In genomic region chr6:157556671-157557430, GRCh38 we compare ENCODE assay signal across 12 cellular contexts.
A peak's percentile ranks its signal among the peaks of the same experiment; 100 is the strongest.
DNase-seq lines count a peak whose midpoint lies in the region; ATAC-seq, FAIRE-seq and TF ChIP-seq lines count a peak whose summit lies in the region.
"Had no signal": no experiment of that assay in that cellular context is flagged by ENCODE, and none has a peak within 500 bp of the region (broad histone marks: within the 10 kb centered on the region; RNA-seq: fewer than 3 reads in every experiment).

No MANE protein-coding gene starts in this region.

- CTCF ChIA-PET in CD8-positive, alpha-beta T cell (lab: Charles Lee), result interaction anchor here (1.1 to 2.2 kb wide), 2 partner anchors 14 to 24 kb away, joined by 3 to 7 read pairs; no protein-coding TSS in a partner anchor
- CTCF ChIA-PET in Panc1 (lab: Charles Lee), result no interaction called here

- H3K27ac ChIP-seq in CD8-positive, alpha-beta T cell (ENCODE audit: low read depth, low read length), result no peak overlapping the region
- H3K27ac ChIP-seq in GM23338 (ENCODE audit: low read depth) (no peak overlapping the region), Panc1 (ENCODE audit: low read length) (no peak overlapping the region), right lobe of liver (peak overlapping the region in 2 of 3 donors; percentile 56 to 68), ascending aorta (no peak overlapping the region)

- no peak overlapping the region for H2AFZ ChIP-seq in GM23338

- 57% methylated on average over 19 of the region's 21 CpGs for WGBS in right lobe of liver (ENCODE audit: insufficient coverage, low coverage, low lambda C conversion rate, missing lambda C conversion rate)

- peak overlapping the region; percentile 60 for H3K27ac Mint-ChIP-seq in CD8-positive, alpha-beta T cell
- H3K27ac Mint-ChIP-seq in GM23338, result peak overlapping the region; percentile 26; the same call in 1 of the 2 replicates

- intact Hi-C loops in CD8-positive, alpha-beta T cell (cut with DNase I, micrococcal nuclease), result no loop called here
- intact Hi-C loops in Panc1 (cut with micrococcal nuclease; ENCODE audit: unreplicated experiment), result no loop called here
- intact Hi-C loops in right lobe of liver (cut with DNase I), result no loop called here
- intact Hi-C loops in ascending aorta (cut with DNase I), result no loop called here

- no peaks in the 10 kb centered on the region for H3K9me3 ChIP-seq in CD8-positive, alpha-beta T cell (ENCODE audit: low read length)
- no peaks in the 10 kb centered on the region for H3K9me3 ChIP-seq in Panc1 (ENCODE audit: control insufficient read depth, insufficient read depth, low read depth, low read length)
- H3K9me3 ChIP-seq in right lobe of liver, result no peaks in the 10 kb centered on the region
- H3K9me3 ChIP-seq in ascending aorta, result no peaks in the 10 kb centered on the region

- H3K4me1 ChIP-seq in CD8-positive, alpha-beta T cell (ENCODE audit: insufficient read depth, low read length), result peaks cover 3% of the 10 kb centered on the region
- H3K4me1 ChIP-seq in GM23338 (ENCODE audit: insufficient read depth) (peaks cover 30% of the 10 kb centered on the region), Panc1 (ENCODE audit: control insufficient read depth, insufficient read depth, low read length) (peaks cover 4% of the 10 kb centered on the region; the same call in 1 of the 2 replicates), right lobe of liver (peaks cover 0 to 35% (median 14%) of the 10 kb centered on the region in 4 donors), ascending aorta (no peaks in the 10 kb centered on the region)

- H3K4me2 ChIP-seq in GM23338, result no peak overlapping the region

- H3F3A ChIP-seq in GM23338 (replicated peaks; ENCODE audit: low read depth), result peaks cover 14% of the 10 kb centered on the region

- POLR2A ChIA-PET in CD8-positive, alpha-beta T cell (lab: Charles Lee), result no interaction called here
- POLR2A ChIA-PET in Panc1 (lab: Charles Lee), result no interaction called here

- no peaks in the 10 kb centered on the region for H3K27me3 Mint-ChIP-seq in CD8-positive, alpha-beta T cell (ENCODE audit: low read depth)
- H3K27me3 Mint-ChIP-seq in GM23338 (ENCODE audit: insufficient read depth, low read depth, poor library complexity), result peaks cover 6% of the 10 kb centered on the region

- H3K4me1 Mint-ChIP-seq in CD8-positive, alpha-beta T cell (ENCODE audit: low read depth), result peaks cover 23% of the 10 kb centered on the region
- peaks cover 52% of the 10 kb centered on the region for H3K4me1 Mint-ChIP-seq in GM23338

- no peaks in the 10 kb centered on the region for H3K36me3 ChIP-seq in CD8-positive, alpha-beta T cell (ENCODE audit: insufficient read depth, low read length)
- H3K36me3 ChIP-seq in GM23338 (ENCODE audit: insufficient read depth) (no peaks in the 10 kb centered on the region), Panc1 (ENCODE audit: control insufficient read depth, insufficient read depth, low read length) (no peaks in the 10 kb centered on the region), right lobe of liver (no peaks in the 10 kb centered on the region), ascending aorta (no peaks in the 10 kb centered on the region)

- peak; percentile 46 for TF ChIP-seq POLR2A in right lobe of liver (IDR thresholded peaks at IDR 0.05)

- TF ChIP-seq CTCF in CD8-positive, alpha-beta T cell (IDR thresholded peaks at IDR 0.05), result no peak
- no peak for TF ChIP-seq CTCF in GM23338 (conservative IDR thresholded peaks at IDR 0.05; ENCODE audit: low read depth in 2 of 2)
- TF ChIP-seq CTCF in Panc1 (IDR thresholded peaks at IDR 0.05), result no peak
- TF ChIP-seq CTCF in right lobe of liver (IDR thresholded peaks at IDR 0.05), result peak in 1 of 4 donors; percentile 8
- no peak for TF ChIP-seq CTCF in ascending aorta (IDR thresholded peaks at IDR 0.05)

- H4K20me1 ChIP-seq in GM23338 (replicated peaks; ENCODE audit: insufficient read depth), result no peaks in the 10 kb centered on the region

- no peak overlapping the region for H3K4me3 Mint-ChIP-seq in CD8-positive, alpha-beta T cell
- H3K4me3 Mint-ChIP-seq in GM23338, result no peak overlapping the region
- H3K4me3 Mint-ChIP-seq: activated CD4-positive, alpha-beta T cell treated with anti-CD3 and anti-CD28 coated beads, Interleukin-2, amount 10 ng/mL, durations not matched to agents 7 days and 5 days had no signal

- no peak for DNase-seq in CD8-positive, alpha-beta T cell
- DNase-seq in GM23338 (ENCODE audit: low spot score) (no peak), Panc1 (ENCODE audit: low read depth, low spot score) (no peak), right lobe of liver (peak; percentile 76 to 91 (median 86)), ascending aorta (ENCODE audit: low spot score in 2 of 2) (no peak), HTR-8/SVneo (ENCODE audit: insufficient read length, low spot score) (no peak)
- DNase-seq: activated CD4-positive, alpha-beta T cell treated with anti-CD3 and anti-CD28 coated beads, Interleukin-2, amount 10 ng/mL, durations not matched to agents 7 days and 5 days; erythroblast; stimulated activated CD8-positive, alpha-beta memory T cell treated with anti-CD3 and anti-CD28 coated beads, Interleukin-4, amount 100 ng/mL, for 48 hours had no signal

- no peaks in the 10 kb centered on the region for H3K79me2 ChIP-seq in GM23338 (replicated peaks; ENCODE audit: insufficient read depth)

- H3K36me3 Mint-ChIP-seq in CD8-positive, alpha-beta T cell, result no peaks in the 10 kb centered on the region
- no peaks in the 10 kb centered on the region for H3K36me3 Mint-ChIP-seq in GM23338 (ENCODE audit: low read depth)

- no peaks in the 10 kb centered on the region for H3K27me3 ChIP-seq in CD8-positive, alpha-beta T cell (ENCODE audit: insufficient read depth, low read length)
- H3K27me3 ChIP-seq in GM23338 (ENCODE audit: insufficient read depth) (no peaks in the 10 kb centered on the region), Panc1 (ENCODE audit: control insufficient read depth, insufficient read depth, low read length) (no peaks in the 10 kb centered on the region), right lobe of liver (no peaks in the 10 kb centered on the region), ascending aorta (no peaks in the 10 kb centered on the region)

- no peak for FAIRE-seq in HTR-8/SVneo (lab: Jason Lieb, UNC)
- FAIRE-seq: islet of Langerhans had no signal

- no peak for ATAC-seq in CD8-positive, alpha-beta T cell
- ATAC-seq in GM23338, result no peak
- ATAC-seq in Panc1, result peak; percentile 47; the same call in 1 of the 2 replicates
- peak; percentile 96 to 98 (median 98) for ATAC-seq in right lobe of liver
- no peak for ATAC-seq in HG03342 (IDR thresholded peaks at IDR 0.05; ENCODE audit: unreplicated experiment)
- ATAC-seq in HG03095 (IDR thresholded peaks at IDR 0.05; ENCODE audit: unreplicated experiment), result no peak

- BruUV-seq in Panc1 (replicated peaks; lab: Mats Ljungman, UMichigan), result no TSS peak

- in situ Hi-C loops in Panc1 (cut with HindIII; ENCODE audit: low pct_unique_long_range_greater_than_20kb, low sequenced_read_pairs), result no loop called here

- H3K4me3 ChIP-seq in CD8-positive, alpha-beta T cell (ENCODE audit: low read depth, low read length), result no peak overlapping the region
- H3K4me3 ChIP-seq in GM23338, result no peak overlapping the region
- H3K4me3 ChIP-seq in Panc1 (ENCODE audit: low read depth in 2 of 2, low read length in 2 of 2), result no peak overlapping the region
- H3K4me3 ChIP-seq in right lobe of liver, result no peak overlapping the region
- H3K4me3 ChIP-seq in ascending aorta, result no peak overlapping the region

- H3K9me3 Mint-ChIP-seq in CD8-positive, alpha-beta T cell, result no peaks in the 10 kb centered on the region
- H3K9me3 Mint-ChIP-seq in GM23338, result no peaks in the 10 kb centered on the region; the same call in 2 of the 3 replicates
- H3K9me3 Mint-ChIP-seq: activated CD4-positive, alpha-beta T cell treated with anti-CD3 and anti-CD28 coated beads, Interleukin-2, amount 10 ng/mL, durations not matched to agents 7 days and 5 days had no signal

- peaks cover 3% of the 10 kb centered on the region; the same call in 1 of the 2 replicates for H3K9me2 ChIP-seq in GM23338 (ENCODE audit: insufficient read depth)

TF ChIP-seq in GM23338, 12 proteins besides CTCF, POLR2A, EP300 and RAD21 (continues in another document):
- no peak for TF ChIP-seq REST (IDR thresholded peaks at IDR 0.05; ENCODE audit: unreplicated experiment)
- TF ChIP-seq JUNB (IDR thresholded peaks at IDR 0.05; ENCODE audit: unreplicated experiment), result no peak

Comparison
In these comparisons a context has a peak if more than half of its experiments do, and no peak if none do; other contexts are left out.
1. ATAC-seq: peak in Panc1 (single experiment) and right lobe of liver (4 of 4); none in CD8-positive, alpha-beta T cell (single experiment), GM23338 (single experiment), HG03342 (single experiment) and HG03095 (single experiment).
2. DNase-seq: peak in right lobe of liver (3 of 3); none in CD8-positive, alpha-beta T cell (0 of 7), GM23338 (single experiment), Panc1 (single experiment), ascending aorta (0 of 2) and HTR-8/SVneo (single experiment).
3. H3K27ac ChIP-seq: peak in right lobe of liver (2 of 3); none in CD8-positive, alpha-beta T cell (single experiment), GM23338 (single experiment), Panc1 (single experiment) and ascending aorta (0 of 2).